ENCODE assay signal across 27 cellular contexts in genomic region chrX:138874271-138874670, GRCh38.
"Had no signal": no experiment of that assay in that cellular context is flagged by ENCODE, and none has a peak within 500 bp of the region (broad histone marks: within the 10 kb centered on the region; RNA-seq: fewer than 3 reads in every experiment).

No MANE protein-coding gene starts in this region.

- H3K4me1 Mint-ChIP-seq: stimulated activated effector memory CD8-positive, alpha-beta T cell treated with anti-CD3 and anti-CD28 coated beads, Interleukin-12 subunit alpha, Interleukin-12 subunit beta, amount 100 ng/mL, for 72 hours; stimulated activated memory B cell treated with anti-CD40 and anti-IgM and Interleukin-4, amounts not matched to agents 10 μg/mL and 1 μg/mL and 100 μg/mL, for 72 hours; stimulated activated naive B cell treated with anti-CD40 and anti-IgM and Interleukin-4, amounts not matched to agents 10 μg/mL and 1 μg/mL and 100 μg/mL, for 72 hours; stimulated activated naive CD8-positive, alpha-beta T cell treated with anti-CD3 and anti-CD28 coated beads, Interleukin-15, amount 100 ng/mL, for 72 hours had no signal

- H3K9me3 ChIP-seq: suprapubic skin, testis, thoracic aorta, thyroid gland, tibial artery, tibial nerve, transverse colon, upper lobe of left lung, upper lobe of right lung, uterus, vagina had no signal

- H3K27ac ChIP-seq: stomach, suprapubic skin, testis, thoracic aorta, thyroid gland, tibial artery, tibial nerve, transverse colon, upper lobe of left lung, upper lobe of right lung, uterus, vagina had no signal

- H3K4me3 ChIP-seq: stomach, suprapubic skin, testis, thoracic aorta, thyroid gland, tibial artery, tibial nerve, transverse colon, upper lobe of left lung, upper lobe of right lung, uterus, vagina had no signal

- ATAC-seq: stimulated activated effector memory CD8-positive, alpha-beta T cell treated with anti-CD3 and anti-CD28 coated beads, Interleukin-12 subunit alpha, Interleukin-12 subunit beta, amount 100 ng/mL, for 72 hours; stimulated activated memory B cell treated with anti-CD40 and anti-IgM and Interleukin-4, amounts not matched to agents 10 μg/mL and 1 μg/mL and 100 μg/mL, for 72 hours; stimulated activated naive B cell treated with anti-CD40 and anti-IgM and Interleukin-4, amounts not matched to agents 10 μg/mL and 1 μg/mL and 100 μg/mL, for 72 hours; stimulated activated naive CD8-positive, alpha-beta T cell treated with anti-CD3 and anti-CD28 coated beads, Interleukin-15, amount 100 ng/mL, for 72 hours; stimulated activated naive CD8-positive, alpha-beta T cell treated with anti-CD3 and anti-CD28 coated beads, Interleukin-15, Interleukin-2, amounts not matched to agents 100 U/mL and 50 U/mL, for 24 hours; upper lobe of right lung had no signal

- H3K36me3 ChIP-seq: stomach, suprapubic skin, thoracic aorta, thyroid gland, tibial artery, tibial nerve, transverse colon, upper lobe of left lung, upper lobe of right lung, uterus, vagina had no signal

- H3K9me3 Mint-ChIP-seq: stimulated activated naive CD8-positive, alpha-beta T cell treated with anti-CD3 and anti-CD28 coated beads, Interleukin-15, amount 100 ng/mL, for 72 hours; stimulated activated naive CD8-positive, alpha-beta T cell treated with anti-CD3 and anti-CD28 coated beads, Interleukin-15, Interleukin-2, amounts not matched to agents 100 ng/mL and 50 ng/mL, for 24 hours had no signal

- H3K27me3 Mint-ChIP-seq: stimulated activated memory B cell treated with anti-CD40 and anti-IgM and Interleukin-4, amounts not matched to agents 10 μg/mL and 1 μg/mL and 100 μg/mL, for 72 hours; stimulated activated naive B cell treated with anti-CD40 and anti-IgM and Interleukin-4, amounts not matched to agents 10 μg/mL and 1 μg/mL and 100 μg/mL, for 72 hours; stimulated activated naive CD8-positive, alpha-beta T cell treated with anti-CD3 and anti-CD28 coated beads, Interleukin-15, amount 100 ng/mL, for 72 hours; stimulated activated naive CD8-positive, alpha-beta T cell treated with anti-CD3 and anti-CD28 coated beads, Interleukin-15, Interleukin-2, amounts not matched to agents 100 ng/mL and 50 ng/mL, for 24 hours; type B pancreatic cell had no signal

- H3K27me3 ChIP-seq: stomach, suprapubic skin, testis, thyroid gland, tibial artery, tibial nerve, transverse colon, upper lobe of left lung, upper lobe of right lung, uterus, vagina had no signal

- H3K4me1 ChIP-seq: stomach, suprapubic skin, testis, thyroid gland, tibial artery, tibial nerve, transverse colon, upper lobe of left lung, upper lobe of right lung, uterus, vagina had no signal

- H3K27ac Mint-ChIP-seq: stimulated activated effector memory CD8-positive, alpha-beta T cell treated with anti-CD3 and anti-CD28 coated beads, Interleukin-12 subunit alpha, Interleukin-12 subunit beta, amount 100 ng/mL, for 72 hours; stimulated activated memory B cell treated with anti-CD40 and anti-IgM and Interleukin-4, amounts not matched to agents 10 μg/mL and 1 μg/mL and 100 μg/mL, for 72 hours; stimulated activated naive B cell treated with anti-CD40 and anti-IgM and Interleukin-4, amounts not matched to agents 10 μg/mL and 1 μg/mL and 100 μg/mL, for 72 hours; stimulated activated naive CD8-positive, alpha-beta T cell treated with anti-CD3 and anti-CD28 coated beads, Interleukin-15, amount 100 ng/mL, for 72 hours; stimulated activated naive CD8-positive, alpha-beta T cell treated with anti-CD3 and anti-CD28 coated beads, Interleukin-15, Interleukin-2, amounts not matched to agents 100 ng/mL and 50 ng/mL, for 24 hours; type B pancreatic cell had no signal

- DNase-seq: stimulated activated CD4-positive, alpha-beta T cell treated with anti-CD3 and anti-CD28 coated beads, Interleukin-2, amount 100 ng/mL, for 48 hours; stimulated activated CD4-positive, alpha-beta T cell treated with anti-CD3 and anti-CD28 coated beads, Interleukin-4, amount 100 ng/mL, for 1 hour; stimulated activated CD4-positive, alpha-beta T cell treated with anti-CD3 and anti-CD28 coated beads, Interleukin-4, amount 100 ng/mL, for 24 hours; stimulated activated CD4-positive, alpha-beta T cell treated with anti-CD3 and anti-CD28 coated beads, Interleukin-4, amount 100 ng/mL, for 4 hours; stimulated activated CD8-positive, alpha-beta memory T cell treated with anti-CD3 and anti-CD28 coated beads, Interleukin-4, amount 100 ng/mL, for 48 hours; stimulated activated naive B cell treated with anti-CD40 and anti-IgM and Interleukin-4, amounts not matched to agents 10 μg/mL and 1 μg/mL and 100 μg/mL, for 72 hours; stimulated activated naive CD4-positive, alpha-beta T cell; stimulated activated naive CD4-positive, alpha-beta T cell treated with Interleukin-2 at 50 U/mL for 16 hours; stimulated activated naive CD8-positive, alpha-beta T cell treated with anti-CD3 and anti-CD28 coated beads, Interleukin-15, amount 100 ng/mL, for 72 hours; stimulated activated naive CD8-positive, alpha-beta T cell treated with anti-CD3 and anti-CD28 coated beads, Interleukin-15, Interleukin-2, amounts not matched to agents 100 U/mL and 50 U/mL, for 24 hours; stomach; substantia nigra; testis; thyroid gland; tibial artery; transverse colon; upper lobe of left lung; upper lobe of right lung; uterus had no signal

- H3K4me3 Mint-ChIP-seq: stimulated activated effector memory CD8-positive, alpha-beta T cell treated with anti-CD3 and anti-CD28 coated beads, Interleukin-12 subunit alpha, Interleukin-12 subunit beta, amount 100 ng/mL, for 72 hours; stimulated activated memory B cell treated with anti-CD40 and anti-IgM and Interleukin-4, amounts not matched to agents 10 μg/mL and 1 μg/mL and 100 μg/mL, for 72 hours; stimulated activated naive B cell treated with anti-CD40 and anti-IgM and Interleukin-4, amounts not matched to agents 10 μg/mL and 1 μg/mL and 100 μg/mL, for 72 hours; stimulated activated naive CD8-positive, alpha-beta T cell treated with anti-CD3 and anti-CD28 coated beads, Interleukin-15, amount 100 ng/mL, for 72 hours; stimulated activated naive CD8-positive, alpha-beta T cell treated with anti-CD3 and anti-CD28 coated beads, Interleukin-15, Interleukin-2, amounts not matched to agents 100 ng/mL and 50 ng/mL, for 24 hours; type B pancreatic cell had no signal

- H3K36me3 Mint-ChIP-seq: stimulated activated effector memory CD8-positive, alpha-beta T cell treated with anti-CD3 and anti-CD28 coated beads, Interleukin-12 subunit alpha, Interleukin-12 subunit beta, amount 100 ng/mL, for 72 hours; stimulated activated memory B cell treated with anti-CD40 and anti-IgM and Interleukin-4, amounts not matched to agents 10 μg/mL and 1 μg/mL and 100 μg/mL, for 72 hours; stimulated activated naive B cell treated with anti-CD40 and anti-IgM and Interleukin-4, amounts not matched to agents 10 μg/mL and 1 μg/mL and 100 μg/mL, for 72 hours had no signal
